Comparison of ENCODE assay signal across 8 cellular contexts in genomic region chr11:61816736-61817455, GRCh38. TPM values are rescaled to one million over a fixed set of nuclear protein-coding genes. Genes with fewer than 3 reads are reported as not detected.
DNase-seq lines count a peak whose midpoint lies in the region; ATAC-seq and TF ChIP-seq lines count a peak whose summit lies in the region.

Gene FADS1 (minus strand): TSS chr11:61817003. CDS start chr11:61816929, 74 bp downstream.

- H3K27ac ChIP-seq in neural cell (ENCODE audit: low read length): peak within 1 kb of the TSS; percentile 93
- peak within 1 kb of the TSS; percentile 92 for H3K27ac ChIP-seq in subcutaneous abdominal adipose tissue (ENCODE audit: low read depth, low read length)

- H3K9me2 ChIP-seq in Loucy (replicated peaks; ENCODE audit: low read depth, low read length) (no peaks in the 10 kb centered on the region), neural cell (ENCODE audit: insufficient read depth, low read length) (no peaks in the 10 kb centered on the region)

- TF ChIP-seq RAD21 in neural cell (conservative IDR thresholded peaks at IDR 0.05): peak; percentile 58

- H3K4me3 ChIP-seq in Loucy (ENCODE audit: low read length, poor library complexity, severe bottlenecking) (peak within 1 kb of the TSS; percentile 93), foreskin fibroblast (ENCODE audit: low read depth in 1 of 2, low read length in 2 of 2) (peak within 1 kb of the TSS; percentile 68 to 93), neural cell (ENCODE audit: low read length) (peak within 1 kb of the TSS; percentile 99), subcutaneous abdominal adipose tissue (ENCODE audit: low read depth in 1 of 5, low read length in 5 of 5) (peak within 1 kb of the TSS; percentile 74 to 90 (median 87))

- TF ChIP-seq EP300 in neural cell (conservative IDR thresholded peaks at IDR 0.05; ENCODE audit: poor library complexity, severe bottlenecking): peak; percentile 75

- H3K27me3 ChIP-seq in Loucy (ENCODE audit: insufficient read depth, low read length, poor library complexity, severe bottlenecking) (peaks cover 14% of the 10 kb centered on the region), neural cell (ENCODE audit: insufficient read depth, low read depth, low read length) (no peaks in the 10 kb centered on the region), subcutaneous abdominal adipose tissue (ENCODE audit: control insufficient read depth in 5 of 5, insufficient read depth in 4 of 5, low read length in 5 of 5) (no peaks in the 10 kb centered on the region)

- H3K4me2 ChIP-seq in Loucy (ENCODE audit: low read depth, low read length, poor library complexity, severe bottlenecking) (peak within 1 kb of the TSS; percentile 99), neural cell (ENCODE audit: low read length) (peak within 1 kb of the TSS; percentile 75)

- peak; percentile 91 for DNase-seq in DMS53 treated with DMSO at 0.1 percent for 48 hours (lab: John Stamatoyannopoulos, UW; ENCODE audit: unreplicated experiment)
- DNase-seq in SIG-M5 (lab: John Stamatoyannopoulos, UW): peak; percentile 68
- peak; percentile 49 for DNase-seq in activated gamma-delta T cell treated with anti-CD3 and anti-CD28 coated beads, Interleukin-2, amount 50 U/mL, for 16 hours (ENCODE audit: low read depth)
- DNase-seq in foreskin fibroblast: peak; percentile 97 to 99

- H4K20me1 ChIP-seq in Loucy (ENCODE audit: insufficient read depth, low read length, poor library complexity, severe bottlenecking) (peaks cover 22% of the 10 kb centered on the region), neural cell (ENCODE audit: insufficient read depth) (no peaks in the 10 kb centered on the region)

- H3K9ac ChIP-seq in Loucy (ENCODE audit: low read depth, low read length, poor library complexity, severe bottlenecking): peak within 1 kb of the TSS; percentile 100
- H3K9ac ChIP-seq in neural cell (ENCODE audit: low read length): peak within 1 kb of the TSS; percentile 97
- H3K9ac ChIP-seq in subcutaneous abdominal adipose tissue (ENCODE audit: low read length in 5 of 5): peak within 1 kb of the TSS in 4 of 5 donors; percentile 70 to 93 (median 85)

- H3K9me3 ChIP-seq in Loucy (ENCODE audit: insufficient read depth, low read depth, low read length) (no peaks in the 10 kb centered on the region), neural cell (ENCODE audit: low read length) (no peaks in the 10 kb centered on the region), subcutaneous abdominal adipose tissue (ENCODE audit: control insufficient read depth in 5 of 5, low read length in 5 of 5) (no peaks in the 10 kb centered on the region)

- no peak within 1 kb of the TSS; the same call in 1 of the 2 replicates for H2AFZ ChIP-seq in Loucy (ENCODE audit: low read length)
- peak within 1 kb of the TSS; percentile 42 for H2AFZ ChIP-seq in neural cell (ENCODE audit: low read depth, low read length)

- H3K4me1 ChIP-seq in Loucy (ENCODE audit: insufficient read depth, low read length, poor library complexity, severe bottlenecking): peaks cover 23% of the 10 kb centered on the region
- peaks cover 0 to 36% (median 28%) of the 10 kb centered on the region in 5 donors for H3K4me1 ChIP-seq in subcutaneous abdominal adipose tissue (ENCODE audit: control insufficient read depth in 5 of 5, insufficient read depth in 5 of 5, low read length in 5 of 5)

- peak; percentile 53 for ATAC-seq in GM21737 (IDR thresholded peaks at IDR 0.05; ENCODE audit: unreplicated experiment)

- TF ChIP-seq CTCF in Loucy (conservative IDR thresholded peaks at IDR 0.05; ENCODE audit: low read length) (peak; percentile 55), foreskin fibroblast (IDR thresholded peaks at IDR 0.05; ENCODE audit: low read depth, low read length) (peak; percentile 46), neural cell (IDR thresholded peaks at IDR 0.05; ENCODE audit: poor library complexity, severe bottlenecking) (peak; percentile 90)

- H3K36me3 ChIP-seq in Loucy (ENCODE audit: insufficient read depth, low read length) (peaks cover 19% of the 10 kb centered on the region; the same call in 1 of the 2 replicates), neural cell (ENCODE audit: insufficient read depth, low read length) (peaks cover 5% of the 10 kb centered on the region), subcutaneous abdominal adipose tissue (ENCODE audit: control insufficient read depth in 5 of 5, insufficient read depth in 5 of 5, low read length in 5 of 5) (peaks cover 0 to 10% (median 10%) of the 10 kb centered on the region in 5 donors)

- H3K79me2 ChIP-seq in Loucy (ENCODE audit: insufficient read depth, low read length): peaks cover 74% of the 10 kb centered on the region
- H3K79me2 ChIP-seq in neural cell (replicated peaks; ENCODE audit: insufficient read depth, low read length): peaks cover 40% of the 10 kb centered on the region

- 0 out of 2 replicates have a peak, but pooled peaks cover 9% of the 10 kb centered on the region for H3F3A ChIP-seq in Loucy (ENCODE audit: low read depth)
- H3F3A ChIP-seq in neural cell (ENCODE audit: insufficient read depth, low read length, poor library complexity, severe bottlenecking): no peaks in the 10 kb centered on the region

TF ChIP-seq in neural cell, 6 proteins besides CTCF, POLR2A, EP300 and RAD21:
- TF ChIP-seq EZH2 (IDR thresholded peaks at IDR 0.05; ENCODE audit: borderline replicate concordance, insufficient read depth, low read length, poor library complexity, severe bottlenecking) (no peak), MXI1 (conservative IDR thresholded peaks at IDR 0.05; ENCODE audit: poor library complexity, severe bottlenecking) (peak; percentile 88), POLR2AphosphoS5 (IDR thresholded peaks at IDR 0.05) (peak; percentile 82), REST (IDR thresholded peaks at IDR 0.05; ENCODE audit: borderline replicate concordance) (peak; percentile 28), TAF1 (IDR thresholded peaks at IDR 0.05; ENCODE audit: low read depth) (no peak), SMC3 (conservative IDR thresholded peaks at IDR 0.05; ENCODE audit: poor library complexity) (peak; percentile 64)

RNA-seq across cellular contexts. Expression of gene FADS1, which starts in this region (rescaled TPM):
- 102 and 119 TPM in 2 replicates for polyA plus RNA-seq in neural cell
- 150 and 199 TPM in 2 replicates for polyA minus RNA-seq in neural cell

Comparison
In these comparisons a context has a peak if more than half of its experiments do, and no peak if none do; other contexts are left out.
1. Peak in every context shown above with its lines: DNase-seq, ATAC-seq, H3K4me3 ChIP-seq and H3K27ac ChIP-seq.